Comparison of ENCODE assay signal across 21 cellular contexts in the genomic region with DNA sequence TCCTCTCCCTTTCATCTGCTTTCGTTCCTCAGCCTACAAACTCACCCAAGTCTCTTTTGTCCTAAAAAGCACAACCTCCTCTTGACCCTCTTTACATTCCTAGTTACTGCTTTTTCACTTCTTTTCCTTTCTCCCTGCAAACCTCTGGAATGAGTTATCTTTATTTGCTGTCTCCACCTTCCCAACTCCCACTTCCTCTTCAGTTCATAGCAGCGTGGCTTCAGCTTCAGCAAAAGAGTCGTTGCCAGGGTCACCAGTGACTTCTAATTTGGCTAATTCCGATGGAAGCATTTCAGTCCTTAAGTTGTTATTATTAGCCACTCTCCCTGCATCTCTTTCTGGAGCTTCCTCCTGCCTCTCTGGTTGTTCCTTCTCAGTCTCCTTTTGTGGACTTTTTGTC. TPM values are rescaled to one million over a fixed set of nuclear protein-coding genes. Genes with fewer than 3 reads are reported as not detected.
DNase-seq lines count a peak whose midpoint lies in the region; ATAC-seq and TF ChIP-seq lines count a peak whose summit lies in the region.
"Had no signal": no experiment of that assay in that cellular context is flagged by ENCODE, and none has a peak within 500 bp of the region (broad histone marks: within the 10 kb centered on the region; RNA-seq: fewer than 3 reads in every experiment).

No MANE protein-coding gene starts in this region.

- CTCF ChIA-PET in PC-3 (lab: Charles Lee), result no interaction called here

- H3K27me3 ChIP-seq in PC-3 (ENCODE audit: low read length) (no peaks in the 10 kb centered on the region), thyroid gland (no peaks in the 10 kb centered on the region)
- H3K27me3 ChIP-seq: sigmoid colon had no signal

- H3K9ac ChIP-seq in PC-3 (ENCODE audit: low read length), result no peak overlapping the region

- no peaks in the 10 kb centered on the region for H3K9me3 ChIP-seq in PC-3 (ENCODE audit: low read length)
- no peaks in the 10 kb centered on the region for H3K9me3 ChIP-seq in thyroid gland
- H3K9me3 ChIP-seq: heart right ventricle, sigmoid colon, SJSA1 had no signal

- H3K4me1 ChIP-seq in PC-3 (ENCODE audit: insufficient read depth, low read length), result no peaks in the 10 kb centered on the region
- peaks cover 0 to 8% of the 10 kb centered on the region in 2 donors for H3K4me1 ChIP-seq in thyroid gland
- H3K4me1 ChIP-seq: sigmoid colon had no signal

- H3F3A ChIP-seq in PC-3 (ENCODE audit: low read length, unreplicated experiment), result no peaks in the 10 kb centered on the region

- H2AFZ ChIP-seq in PC-3 (ENCODE audit: low read length), result peak overlapping the region; percentile 48; the same call in 1 of the 2 replicates

- WGBS in thyroid gland, 2 donors, result 8 to 13% methylated on average over 4 of the region's 4 CpGs

- no peak for TF ChIP-seq POLR2A in thyroid gland (IDR thresholded peaks at IDR 0.05)

- POLR2A ChIA-PET in PC-3 (lab: Charles Lee; ENCODE audit: unreplicated experiment), result no interaction called here

- intact Hi-C loops in PC-3 (cut with micrococcal nuclease), result no loop called here
- intact Hi-C loops in thyroid gland (cut with DNase I), result no loop called here

- H3K9me2 ChIP-seq in PC-3 (replicated peaks; ENCODE audit: low read length), result no peaks in the 10 kb centered on the region

- TF ChIP-seq CTCF in PC-3 (conservative IDR thresholded peaks at IDR 0.05; ENCODE audit: low read depth, low read length) (no peak), fibroblast of pulmonary artery (IDR thresholded peaks at IDR 0.05; ENCODE audit: low read length, missing control alignments) (no peak), thyroid gland (IDR thresholded peaks at IDR 0.05) (no peak)

- no peak overlapping the region for H3K4me2 ChIP-seq in PC-3 (ENCODE audit: low read length)

- no peaks in the 10 kb centered on the region for H4K20me1 ChIP-seq in PC-3 (ENCODE audit: low read length)

- ATAC-seq in PC-3 (peak; percentile 37; the same call in 1 of the 2 replicates), GM21360 (IDR thresholded peaks at IDR 0.05; ENCODE audit: unreplicated experiment) (no peak)
- ATAC-seq: stimulated activated memory B cell treated with anti-CD40 and anti-IgM and Interleukin-4, amounts not matched to agents 10 μg/mL and 1 μg/mL and 100 μg/mL, for 72 hours had no signal

- H3K36me3 ChIP-seq in PC-3 (ENCODE audit: low read depth, low read length), result no peaks in the 10 kb centered on the region
- no peaks in the 10 kb centered on the region for H3K36me3 ChIP-seq in thyroid gland
- H3K36me3 ChIP-seq: heart right ventricle, sigmoid colon, SJSA1 had no signal

- no peak overlapping the region for H3K4me3 ChIP-seq in PC-3 (ENCODE audit: low read length)
- no peak overlapping the region for H3K4me3 ChIP-seq in fibroblast of pulmonary artery (replicated peaks; ENCODE audit: low read depth, low read length)
- H3K4me3 ChIP-seq in thyroid gland (replicated peaks in 1 of 3), result no peak overlapping the region
- H3K4me3 ChIP-seq: heart right ventricle, sigmoid colon, SJSA1 had no signal

- no TSS peak for BruUV-seq in PC-3 (replicated peaks; lab: Mats Ljungman, UMichigan)

- H3K79me2 ChIP-seq in PC-3 (ENCODE audit: low read length), result no peaks in the 10 kb centered on the region

- DNase-seq in NCI-H2196 (lab: John Stamatoyannopoulos, UW; ENCODE audit: unreplicated experiment) (peak; percentile 6), NCI-H2196 treated with DMSO at 0.1 percent for 48 hours (lab: John Stamatoyannopoulos, UW; ENCODE audit: unreplicated experiment) (no peak), PC-3 (no peak), fibroblast of pulmonary artery (ENCODE audit: low read depth) (peak; percentile 74), thyroid gland (peak; percentile 67), T-helper 1 cell (no peak)
- DNase-seq in stimulated activated CD4-positive, alpha-beta T cell treated with anti-CD3 and anti-CD28 coated beads, Interleukin-12 subunit alpha, Interleukin-12 subunit beta, amount 100 ng/mL, for 4 hours, result no peak
- DNase-seq: ACHN; activated naive CD8-positive, alpha-beta T cell treated with anti-CD3 and anti-CD28 coated beads for 36 hours; activated T-cell treated with anti-CD3 and anti-CD28 coated beads, Interleukin-2, amount 50 U/mL, for 24 hours; COR-L47; heart right ventricle; NCI-H1105 treated with DMSO at 0.1 percent for 48 hours; nucleus accumbens; sigmoid colon had no signal

- no peak overlapping the region for H3K27ac ChIP-seq in PC-3 (ENCODE audit: low read length)
- H3K27ac ChIP-seq in thyroid gland, result no peak overlapping the region
- H3K27ac ChIP-seq: epithelial cell of prostate, heart right ventricle, sigmoid colon, SJSA1 had no signal

RNA-seq across cellular contexts. Expression of a gene that starts 6.2 kb away (rescaled TPM):
- total RNA-seq in PC-3 (2014; rRNA removed), result 175 and 194 TPM in 2 replicates
- total RNA-seq in thyroid gland, result 100 to 1,000 TPM in 2 of 4 donors, 10 to 100 TPM in 2; 32.6 to 158 (median 101) TPM

RNA-seq across cellular contexts. Expression of a gene that starts 21.1 kb away (rescaled TPM):
- total RNA-seq in PC-3 (2014; rRNA removed) (not detected in 2 replicates), thyroid gland (not detected)
- total RNA-seq: chondrocyte, heart right ventricle, kidney epithelial cell, sigmoid colon, SJSA1 had no signal

RNA-seq across cellular contexts. Expression of a gene that starts 36.7 kb away (rescaled TPM):
- total RNA-seq in PC-3 (2014; rRNA removed), result 0.22 and 0.35 TPM in 2 replicates
- 1 to 10 TPM in 3 of 4 donors, under 1 TPM in 1; 0.27 to 4.0 (median 1.5) TPM for total RNA-seq in thyroid gland
- total RNA-seq: activated naive CD8-positive, alpha-beta T cell treated with anti-CD3 and anti-CD28 coated beads for 36 hours had no signal

RNA-seq across cellular contexts. Expression of a gene that starts 57.2 kb away (rescaled TPM):
- total RNA-seq in PC-3 (2014; rRNA removed) (17.9 and 21.3 TPM in 2 replicates), thyroid gland (10 to 100 TPM; 13.6 to 24.6 (median 22.4) TPM)

Comparison
In these comparisons a context has a peak if more than half of its experiments do, and no peak if none do; other contexts are left out.
1. DNase-seq: peak in NCI-H2196 (single experiment), fibroblast of pulmonary artery (single experiment) and thyroid gland (2 of 2); none in NCI-H2196 treated with DMSO at 0.1 percent for 48 hours (single experiment), PC-3 (single experiment), T-helper 1 cell (0 of 5) and stimulated activated CD4-positive, alpha-beta T cell treated with anti-CD3 and anti-CD28 coated beads, Interleukin-12 subunit alpha, Interleukin-12 subunit beta, amount 100 ng/mL, for 4 hours (single experiment).